1 cellular context compared by ENCODE assay signal in genomic region chr17:81383504-81384421, GRCh38.
TF ChIP-seq lines count a peak whose summit lies in the region.

No MANE protein-coding gene starts in this region.

TF ChIP-seq in HepG2, 621 proteins besides CTCF, POLR2A, EP300 and RAD21:
- TF ChIP-seq AGO2 (optimal IDR thresholded peaks at IDR 0.05; ENCODE audit: low read depth, low read length) (peak; percentile 27), ZNF563 (CRISPR knock-in tag; IDR thresholded peaks at IDR 0.05) (0 out of 2 replicates have a peak, but pooled peaks have one; percentile 21), GRHL1 (CRISPR knock-in tag; conservative IDR thresholded peaks at IDR 0.05) (no peak), U2AF1 (optimal IDR thresholded peaks at IDR 0.05; ENCODE audit: low read depth, low read length) (no peak), ZNF543 (CRISPR knock-in tag; IDR thresholded peaks at IDR 0.05) (no peak)
- TF ChIP-seq, protein P1, sequence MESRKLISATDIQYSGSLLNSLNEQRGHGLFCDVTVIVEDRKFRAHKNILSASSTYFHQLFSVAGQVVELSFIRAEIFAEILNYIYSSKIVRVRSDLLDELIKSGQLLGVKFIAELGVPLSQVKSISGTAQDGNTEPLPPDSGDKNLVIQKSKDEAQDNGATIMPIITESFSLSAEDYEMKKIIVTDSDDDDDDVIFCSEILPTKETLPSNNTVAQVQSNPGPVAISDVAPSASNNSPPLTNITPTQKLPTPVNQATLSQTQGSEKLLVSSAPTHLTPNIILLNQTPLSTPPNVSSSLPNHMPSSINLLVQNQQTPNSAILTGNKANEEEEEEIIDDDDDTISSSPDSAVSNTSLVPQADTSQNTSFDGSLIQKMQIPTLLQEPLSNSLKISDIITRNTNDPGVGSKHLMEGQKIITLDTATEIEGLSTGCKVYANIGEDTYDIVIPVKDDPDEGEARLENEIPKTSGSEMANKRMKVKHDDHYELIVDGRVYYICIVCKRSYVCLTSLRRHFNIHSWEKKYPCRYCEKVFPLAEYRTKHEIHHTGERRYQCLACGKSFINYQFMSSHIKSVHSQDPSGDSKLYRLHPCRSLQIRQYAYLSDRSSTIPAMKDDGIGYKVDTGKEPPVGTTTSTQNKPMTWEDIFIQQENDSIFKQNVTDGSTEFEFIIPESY (CRISPR knock-in tag; IDR thresholded peaks at IDR 0.05): no peak
